26 cellular contexts compared by ENCODE assay signal in the genomic region with DNA sequence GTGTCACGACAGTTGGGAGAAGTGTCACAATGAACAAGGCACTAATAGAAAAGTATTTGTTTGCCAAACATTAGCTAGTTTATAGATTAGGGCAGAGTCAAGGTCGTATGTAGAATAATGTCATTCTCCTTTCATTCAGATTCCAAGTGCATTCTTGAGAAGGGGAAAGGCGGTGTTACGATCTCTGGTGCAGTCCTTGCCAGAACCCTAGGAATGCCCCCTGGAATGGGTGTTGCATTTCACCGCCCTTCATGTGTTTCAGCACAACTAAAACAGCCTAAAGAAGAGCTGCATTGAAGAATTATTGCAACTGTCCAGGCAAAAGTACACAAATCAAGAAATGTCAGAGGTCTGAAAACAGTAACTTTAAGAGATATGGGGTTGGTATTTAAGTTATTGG.
"Had no signal": no experiment of that assay in that cellular context is flagged by ENCODE, and none has a peak within 500 bp of the region (broad histone marks: within the 10 kb centered on the region; RNA-seq: fewer than 3 reads in every experiment).

No MANE protein-coding gene starts in this region.

- H3K36me3 ChIP-seq: adrenal gland, brain microvascular endothelial cell, SJSA1 had no signal

- FAIRE-seq: TTC549 had no signal

- DNase-seq: activated CD4-positive, alpha-beta memory T cell treated with anti-CD3 and anti-CD28 coated beads for 36 hours; activated CD4-positive, alpha-beta T cell treated with anti-CD3 and anti-CD28 coated beads for 4 hours; activated CD4-positive, alpha-beta T cell treated with anti-CD3 and anti-CD28 coated beads, Interleukin-2, amount 50 U/mL, for 1 hour; activated CD4-positive, CD25-positive, alpha-beta regulatory T cell treated with anti-CD3 and anti-CD28 coated beads, Interleukin-2, amount 50 U/mL, for 72 hours; activated CD8-positive, alpha-beta memory T cell treated with anti-CD3 and anti-CD28 coated beads, Interleukin-2, amount 50 U/mL, for 4 hours; activated gamma-delta T cell treated with Interleukin-2 at 50 U/mL for 16 hours; activated naive CD4-positive, alpha-beta T cell treated with anti-CD3 and anti-CD28 coated beads for 36 hours; activated T-cell treated with anti-CD3 and anti-CD28 coated beads for 4 hours; activated T-cell treated with anti-CD3 and anti-CD28 coated beads, Interleukin-2, amount 50 U/mL, for 4 hours; adrenal gland; anterior cingulate cortex; brain microvascular endothelial cell; central memory CD4-positive, alpha-beta T cell; Karpas-422; KBM-7; NCI-H1105; NCI-H1417 treated with DMSO at 0.1 percent for 48 hours; NCI-H187 treated with DMSO at 0.1 percent for 48 hours; NCI-H2081; NCI-H2171 treated with DMSO at 0.1 percent for 48 hours; NCI-H226; NCI-H524 treated with DMSO at 0.1 percent for 48 hours; SHP77 treated with DMSO at 0.1 percent for 48 hours; SK-N-SH had no signal

- H3K9me3 ChIP-seq: adrenal gland, SJSA1, SK-N-SH had no signal

- H3K4me3 ChIP-seq: adrenal gland, SJSA1 had no signal

- H3K27ac ChIP-seq: adrenal gland, brain microvascular endothelial cell, SJSA1 had no signal

- H3K4me2 ChIP-seq: SK-N-SH had no signal

- H3K9ac ChIP-seq: SK-N-SH had no signal
